Comparison of ENCODE assay signal across 22 cellular contexts in the genomic region with DNA sequence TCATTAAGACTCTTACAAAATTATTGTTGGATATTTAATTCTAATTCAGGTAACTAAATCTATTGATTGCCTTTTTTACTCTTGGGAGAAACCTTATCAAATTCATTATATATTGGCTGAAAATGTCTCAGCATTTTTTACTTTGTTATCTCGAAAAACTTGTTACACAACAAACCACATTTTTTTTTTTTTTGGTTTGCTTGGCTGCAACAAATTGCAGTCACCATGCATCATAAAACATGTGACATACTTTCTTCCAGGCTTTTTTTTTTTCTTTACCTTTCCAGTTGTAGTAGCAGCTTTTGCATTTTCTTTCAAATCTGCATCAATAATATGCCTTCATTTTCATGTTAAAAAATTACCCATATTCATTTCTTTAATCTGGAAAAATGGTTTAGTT.
"Had no signal": no experiment of that assay in that cellular context is flagged by ENCODE, and none has a peak within 500 bp of the region (broad histone marks: within the 10 kb centered on the region; RNA-seq: fewer than 3 reads in every experiment).

No MANE protein-coding gene starts in this region.

- FAIRE-seq: HepG2 had no signal

- H3K9me3 ChIP-seq: SK-N-SH had no signal

- DNase-seq: IMR-90, Kasumi-1, MM.1S, NCI-H1092 treated with DMSO at 0.1 percent for 48 hours, NCI-H1436, NCI-H187, NCI-H2029, NCI-H2081 treated with DMSO at 0.1 percent for 48 hours, NCI-H2171, NCI-H226, NCI-H446, NCI-H510A, NCI-H524 treated with DMSO at 0.1 percent for 48 hours, NCI-H69, NCI-H774, SHP77, SK-N-SH, SW 1271, T-cell had no signal

- H3K4me2 ChIP-seq: KMS-11, SK-N-SH had no signal

- ATAC-seq: HepG2, T-cell had no signal

- H3K27ac ChIP-seq: KMS-11, RWPE1 had no signal

- H3K9ac ChIP-seq: KMS-11, SK-N-SH had no signal
